19 cellular contexts compared by ENCODE assay signal in the genomic region with DNA sequence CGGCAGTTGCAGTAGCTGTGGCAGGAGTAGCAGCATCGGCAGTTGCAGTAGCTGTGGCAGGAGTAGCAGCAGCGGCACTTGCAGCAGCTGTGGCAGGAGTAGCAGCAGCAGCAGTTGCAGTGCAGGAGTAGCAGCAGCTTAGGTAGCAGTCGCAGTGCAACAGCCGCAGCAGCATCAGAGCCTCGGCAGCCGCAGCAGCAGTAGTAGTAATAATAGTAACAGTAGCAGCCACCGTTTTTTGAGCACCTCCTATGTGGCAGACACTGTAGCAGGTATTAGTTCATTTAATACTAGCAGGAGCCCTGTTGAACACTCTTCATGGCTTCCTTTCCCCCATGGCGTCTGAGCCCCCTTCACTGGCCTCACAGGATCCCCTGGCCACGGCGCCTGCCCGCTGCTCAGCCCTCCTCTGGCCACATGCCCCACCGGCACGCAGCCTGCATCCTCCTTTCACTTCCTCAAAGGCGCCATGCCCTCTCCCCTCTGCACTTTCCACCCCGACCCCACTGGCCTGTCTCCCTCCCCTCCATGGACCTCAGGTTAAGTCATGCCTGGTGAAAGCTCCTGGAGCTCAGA. TPM values are rescaled to one million over a fixed set of nuclear protein-coding genes. Genes with fewer than 3 reads are reported as not detected.
DNase-seq lines count a peak whose midpoint lies in the region; ATAC-seq, FAIRE-seq and TF ChIP-seq lines count a peak whose summit lies in the region.
"Had no signal": no experiment of that assay in that cellular context is flagged by ENCODE, and none has a peak within 500 bp of the region (broad histone marks: within the 10 kb centered on the region; RNA-seq: fewer than 3 reads in every experiment).

No MANE protein-coding gene starts in this region.

- intact Hi-C loops in lower lobe of right lung (cut with DNase I) (no loop called here), colonic mucosa (cut with DNase I) (no loop called here), CD14-positive monocyte (cut with micrococcal nuclease) (no loop called here)

- no peak overlapping the region for H2AFZ ChIP-seq in MM.1S (ENCODE audit: low read length)

- H3K27me3 Mint-ChIP-seq in CD14-positive monocyte (ENCODE audit: low read depth in 3 of 3): peaks cover 14 to 34% (median 21%) of the 10 kb centered on the region in 3 donors

- H4K20me1 ChIP-seq in MM.1S (ENCODE audit: insufficient read depth, low read length): no peaks in the 10 kb centered on the region

- H3F3A ChIP-seq in MM.1S (ENCODE audit: insufficient read depth, low read length): no peaks in the 10 kb centered on the region

- peaks cover 44% of the 10 kb centered on the region for H3K27me3 ChIP-seq in lower lobe of right lung (ENCODE audit: low read depth)
- H3K27me3 ChIP-seq in colonic mucosa: no peaks in the 10 kb centered on the region
- H3K27me3 ChIP-seq in MM.1S (replicated peaks; ENCODE audit: insufficient read depth, low read length): no peaks in the 10 kb centered on the region
- H3K27me3 ChIP-seq: SJCRH30 had no signal

- TF ChIP-seq CTCF in lower lobe of right lung (IDR thresholded peaks at IDR 0.05): no peak
- no peak for TF ChIP-seq CTCF in colonic mucosa (IDR thresholded peaks at IDR 0.05)
- no peak for TF ChIP-seq CTCF in CD14-positive monocyte (IDR thresholded peaks at IDR 0.05)
- TF ChIP-seq CTCF in MM.1S (IDR thresholded peaks at IDR 0.05; ENCODE audit: low read length): no peak

- no peaks in the 10 kb centered on the region for H3K36me3 ChIP-seq in lower lobe of right lung
- H3K36me3 ChIP-seq in colonic mucosa: no peaks in the 10 kb centered on the region
- H3K36me3 ChIP-seq in MM.1S (replicated peaks; ENCODE audit: insufficient read depth, low read length): no peaks in the 10 kb centered on the region
- H3K36me3 ChIP-seq: gastrocnemius medialis, sigmoid colon, SJCRH30, suprapubic skin had no signal

- H3K9me3 ChIP-seq in lower lobe of right lung: no peaks in the 10 kb centered on the region
- H3K9me3 ChIP-seq in colonic mucosa: no peaks in the 10 kb centered on the region
- no peaks in the 10 kb centered on the region for H3K9me3 ChIP-seq in MM.1S (replicated peaks; ENCODE audit: insufficient read depth, low read length)
- H3K9me3 ChIP-seq: gastrocnemius medialis, sigmoid colon, SJCRH30, suprapubic skin had no signal

- no peak for DNase-seq in lower lobe of right lung
- no peak for DNase-seq in frontal cortex (ENCODE audit: low spot score in 2 of 2)
- no peak for DNase-seq in colonic mucosa
- DNase-seq in CD14-positive monocyte (ENCODE audit: low spot score): no peak
- no peak for DNase-seq in MM.1S
- DNase-seq: activated T-cell treated with anti-CD3 and anti-CD28 coated beads for 4 hours; anterior cingulate cortex; CD4-positive, alpha-beta memory T cell; gastrocnemius medialis; islet precursor cell; naive thymus-derived CD8-positive, alpha-beta T cell; NCI-H1417; NCI-H748 treated with DMSO at 0.1 percent for 48 hours; sigmoid colon; SJCRH30 had no signal

- H3K4me3 Mint-ChIP-seq in CD14-positive monocyte: peak overlapping the region in 1 of 2 donors; percentile 73
- H3K4me3 Mint-ChIP-seq: CD4-positive, alpha-beta memory T cell had no signal

- H3K9me3 Mint-ChIP-seq in CD14-positive monocyte: peaks cover 3 to 41% (median 14%) of the 10 kb centered on the region in 7 donors

- ATAC-seq in GM18868 (IDR thresholded peaks at IDR 0.05; ENCODE audit: unreplicated experiment) (peak; percentile 50), GM21576 (IDR thresholded peaks at IDR 0.05; ENCODE audit: unreplicated experiment) (peak; percentile 62), HG03571 (IDR thresholded peaks at IDR 0.05; ENCODE audit: unreplicated experiment) (peak; percentile 69), lower lobe of right lung (peak; percentile 7 to 12)
- ATAC-seq: gastrocnemius medialis; naive thymus-derived CD8-positive, alpha-beta T cell had no signal

- H3K9me2 ChIP-seq in MM.1S (replicated peaks; ENCODE audit: insufficient read depth, low read length): no peaks in the 10 kb centered on the region

- no peak overlapping the region for H3K4me2 ChIP-seq in MM.1S (ENCODE audit: low read depth, low read length)

- H3K27ac ChIP-seq in lower lobe of right lung (no peak overlapping the region), colonic mucosa (no peak overlapping the region), MM.1S (ENCODE audit: low read length) (no peak overlapping the region)
- H3K27ac ChIP-seq: gastrocnemius medialis, sigmoid colon, SJCRH30, suprapubic skin had no signal

- no peak overlapping the region for H3K27ac Mint-ChIP-seq in CD14-positive monocyte

- H3K9ac ChIP-seq in colonic mucosa (ENCODE audit: low read depth in 2 of 2, low read length in 2 of 2) (no peak overlapping the region), MM.1S (ENCODE audit: low read length) (no peak overlapping the region)

- no peak for FAIRE-seq in frontal cortex (lab: Jason Lieb, UNC)

- peaks cover 15% of the 10 kb centered on the region for H3K4me1 Mint-ChIP-seq in CD14-positive monocyte

- H3K4me1 ChIP-seq in lower lobe of right lung (peaks cover 26% of the 10 kb centered on the region), colonic mucosa (no peaks in the 10 kb centered on the region), MM.1S (ENCODE audit: low read length) (no peaks in the 10 kb centered on the region)
- H3K4me1 ChIP-seq: gastrocnemius medialis, SJCRH30, suprapubic skin had no signal

- H3K36me3 Mint-ChIP-seq in CD14-positive monocyte: no peaks in the 10 kb centered on the region
- H3K36me3 Mint-ChIP-seq: CD4-positive, alpha-beta memory T cell had no signal

- H3K79me2 ChIP-seq in MM.1S (ENCODE audit: low read length): no peaks in the 10 kb centered on the region

- no peak overlapping the region for H3K4me3 ChIP-seq in lower lobe of right lung
- no peak overlapping the region for H3K4me3 ChIP-seq in colonic mucosa
- no peak overlapping the region for H3K4me3 ChIP-seq in MM.1S (ENCODE audit: low read length)
- H3K4me3 ChIP-seq: gastrocnemius medialis, sigmoid colon, SJCRH30, suprapubic skin had no signal

RNA-seq across cellular contexts. Expression of gene IRF4, which starts 19.1 kb away (rescaled TPM):
- total RNA-seq in lower lobe of right lung (6.0 TPM), frontal cortex (not detected), colonic mucosa (1 to 10 TPM; 4.7 to 8.8 TPM)
- polyA plus RNA-seq in CD14-positive monocyte: 1 to 10 TPM; 3.0 to 6.4 TPM
- total RNA-seq: SJCRH30 had no signal

Comparison
In these comparisons a context has a peak if more than half of its experiments do, and no peak if none do; other contexts are left out.
1. ATAC-seq: peak in every context shown above with its lines; median percentile 69 in HG03571; 62 in GM21576; 50 in GM18868; 10 in lower lobe of right lung.